Comparison of ENCODE assay signal across 16 cellular contexts in genomic region chr9:111467778-111468367, GRCh38. TPM values are rescaled to one million over a fixed set of nuclear protein-coding genes. Genes with fewer than 3 reads are reported as not detected.
DNase-seq lines count a peak whose midpoint lies in the region; ATAC-seq and TF ChIP-seq lines count a peak whose summit lies in the region.
"Had no signal": no experiment of that assay in that cellular context is flagged by ENCODE, and none has a peak within 500 bp of the region (broad histone marks: within the 10 kb centered on the region; RNA-seq: fewer than 3 reads in every experiment).

No MANE protein-coding gene starts in this region.

- TF ChIP-seq CTCF in GM23338 (conservative IDR thresholded peaks at IDR 0.05; ENCODE audit: low read depth in 2 of 2) = no peak
- no peak for TF ChIP-seq CTCF in Peyer's patch (IDR thresholded peaks at IDR 0.05)
- no peak for TF ChIP-seq CTCF in dorsolateral prefrontal cortex (IDR thresholded peaks at IDR 0.05 in 54 of 56, conservative IDR thresholded peaks at IDR 0.05 in 2 of 56; ENCODE audit: low read depth in 1 of 56, partially characterized antibody in 56 of 56)
- no peak for TF ChIP-seq CTCF in progenitor cell of endocrine pancreas (IDR thresholded peaks at IDR 0.05; ENCODE audit: unreplicated experiment)
- no peak for TF ChIP-seq CTCF in neural progenitor cell (IDR thresholded peaks at IDR 0.05)
- TF ChIP-seq CTCF in heart left ventricle (IDR thresholded peaks at IDR 0.05) = no peak

- H3K9ac ChIP-seq in neural progenitor cell = no peak overlapping the region

- 75 to 92% (median 88%) methylated on average over 4 of the region's 4 CpGs for WGBS in heart left ventricle, 4 donors

- peaks cover 24% of the 10 kb centered on the region for H3K36me3 Mint-ChIP-seq in GM23338 (ENCODE audit: low read depth)
- H3K36me3 Mint-ChIP-seq in progenitor cell of endocrine pancreas (ENCODE audit: insufficient read depth) = peaks cover 5% of the 10 kb centered on the region
- peaks cover 20% of the 10 kb centered on the region for H3K36me3 Mint-ChIP-seq in neural progenitor cell

- peaks cover 4% of the 10 kb centered on the region; the same call in 1 of the 2 replicates for H4K20me1 ChIP-seq in GM23338 (replicated peaks; ENCODE audit: insufficient read depth)
- H4K20me1 ChIP-seq in neural progenitor cell (ENCODE audit: low read depth) = no peaks in the 10 kb centered on the region

- H3K4me3 ChIP-seq in GM23338 (no peak overlapping the region), Peyer's patch (no peak overlapping the region), dorsolateral prefrontal cortex (no peak overlapping the region), neural progenitor cell (no peak overlapping the region), heart left ventricle (no peak overlapping the region)

- H2AFZ ChIP-seq in GM23338 (no peak overlapping the region), neural progenitor cell (replicated peaks) (no peak overlapping the region)

- DNase-seq in GM23338 (ENCODE audit: low spot score) = no peak
- DNase-seq in Peyer's patch = no peak
- no peak for DNase-seq in dorsolateral prefrontal cortex
- no peak for DNase-seq in progenitor cell of endocrine pancreas (ENCODE audit: low spot score, unreplicated experiment)
- no peak for DNase-seq in neural progenitor cell (ENCODE audit: low spot score)
- no peak for DNase-seq in NCI-H1436 (lab: John Stamatoyannopoulos, UW)
- DNase-seq in cortex of kidney (lab: John Stamatoyannopoulos, UW) = no peak
- no peak for DNase-seq in heart left ventricle
- DNase-seq: NCI-H1048, NCI-H146, NCI-H2081, NCI-H2227 treated with DMSO at 0.1 percent for 48 hours, NCI-H524, Right ventricle myocardium superior had no signal

- H3K9me2 ChIP-seq in GM23338 (ENCODE audit: insufficient read depth) = no peaks in the 10 kb centered on the region

- H3K36me3 ChIP-seq in GM23338 (ENCODE audit: insufficient read depth) (no peaks in the 10 kb centered on the region), Peyer's patch (no peaks in the 10 kb centered on the region), neural progenitor cell (no peaks in the 10 kb centered on the region), heart left ventricle (no peaks in the 10 kb centered on the region)

- H3K4me2 ChIP-seq in GM23338 = no peak overlapping the region
- no peak overlapping the region for H3K4me2 ChIP-seq in neural progenitor cell

- no peaks in the 10 kb centered on the region for H3F3A ChIP-seq in GM23338 (replicated peaks; ENCODE audit: low read depth)
- no peaks in the 10 kb centered on the region for H3F3A ChIP-seq in neural progenitor cell (ENCODE audit: low read depth)

- H3K4me1 ChIP-seq in GM23338 (ENCODE audit: insufficient read depth) (peaks cover 23% of the 10 kb centered on the region; the same call in 1 of the 2 replicates), Peyer's patch (peaks cover 0 to 31% (median 0%) of the 10 kb centered on the region in 4 donors), neural progenitor cell (no peaks in the 10 kb centered on the region), heart left ventricle (peaks cover 0 to 28% (median 10%) of the 10 kb centered on the region in 12 donors)

- H3K9me3 Mint-ChIP-seq in GM23338 (peaks cover 4% of the 10 kb centered on the region; the same call in 2 of the 3 replicates), progenitor cell of endocrine pancreas (ENCODE audit: low read depth) (peaks cover 3% of the 10 kb centered on the region), neural progenitor cell (peaks cover 28% of the 10 kb centered on the region)

- intact Hi-C loops in dorsolateral prefrontal cortex (cut with DNase I) (no loop called here), heart left ventricle (cut with DNase I) (no loop called here)

- TF ChIP-seq POLR2A in Peyer's patch (IDR thresholded peaks at IDR 0.05) (no peak), heart left ventricle (IDR thresholded peaks at IDR 0.05) (no peak)

- H3K79me2 ChIP-seq in GM23338 (replicated peaks; ENCODE audit: insufficient read depth) = peaks cover 100% of the 10 kb centered on the region
- H3K79me2 ChIP-seq in neural progenitor cell (ENCODE audit: low read depth) = peaks cover 96% of the 10 kb centered on the region

- H3K27me3 ChIP-seq in GM23338 (ENCODE audit: insufficient read depth) (no peaks in the 10 kb centered on the region), Peyer's patch (no peaks in the 10 kb centered on the region), dorsolateral prefrontal cortex (no peaks in the 10 kb centered on the region), neural progenitor cell (no peaks in the 10 kb centered on the region), heart left ventricle (no peaks in the 10 kb centered on the region)

- ATAC-seq in GM23338 (no peak), heart left ventricle (no peak)
- ATAC-seq: Panc1 had no signal

- H3K4me3 Mint-ChIP-seq in GM23338 (no peak overlapping the region), progenitor cell of endocrine pancreas (ENCODE audit: low read depth) (no peak overlapping the region), neural progenitor cell (no peak overlapping the region)
- H3K4me3 Mint-ChIP-seq: CD14-positive monocyte had no signal

- peaks cover 31% of the 10 kb centered on the region for H3K4me1 Mint-ChIP-seq in GM23338
- H3K4me1 Mint-ChIP-seq in progenitor cell of endocrine pancreas (ENCODE audit: low read depth) = peaks cover 16% of the 10 kb centered on the region
- H3K4me1 Mint-ChIP-seq in neural progenitor cell = no peaks in the 10 kb centered on the region

- H3K27ac Mint-ChIP-seq in GM23338 (peak overlapping the region; percentile 30; the same call in 1 of the 2 replicates), progenitor cell of endocrine pancreas (peak overlapping the region; percentile 2), neural progenitor cell (no peak overlapping the region)

- H3K9me3 ChIP-seq in Peyer's patch = no peaks in the 10 kb centered on the region
- no peaks in the 10 kb centered on the region for H3K9me3 ChIP-seq in neural progenitor cell (ENCODE audit: low read depth)
- H3K9me3 ChIP-seq in heart left ventricle = peaks cover 0 to 3% (median 0%) of the 10 kb centered on the region in 12 donors

- H3K27ac ChIP-seq in GM23338 (ENCODE audit: low read depth) = 0 out of 2 replicates have a peak overlapping the region, but pooled peaks have one; percentile 10
- H3K27ac ChIP-seq in Peyer's patch = peak overlapping the region in 3 of 4 donors; percentile 9 to 19 (median 16)
- peak overlapping the region in 37 of 59 donors; percentile 1 to 69 (median 37) for H3K27ac ChIP-seq in dorsolateral prefrontal cortex
- no peak overlapping the region for H3K27ac ChIP-seq in neural progenitor cell
- H3K27ac ChIP-seq in heart left ventricle = peak overlapping the region in 1 of 12 donors; percentile 27

- no peaks in the 10 kb centered on the region for H3K27me3 Mint-ChIP-seq in GM23338 (ENCODE audit: insufficient read depth, low read depth, poor library complexity)
- H3K27me3 Mint-ChIP-seq in progenitor cell of endocrine pancreas = no peaks in the 10 kb centered on the region
- peaks cover 2% of the 10 kb centered on the region for H3K27me3 Mint-ChIP-seq in neural progenitor cell (ENCODE audit: insufficient read depth, low read depth)

TF ChIP-seq in GM23338, 12 proteins besides CTCF, POLR2A, EP300 and RAD21 (continues in another document):
- TF ChIP-seq STAT1 (IDR thresholded peaks at IDR 0.05; ENCODE audit: unreplicated experiment) = no peak
- TF ChIP-seq NANOG (IDR thresholded peaks at IDR 0.05; ENCODE audit: borderline replicate concordance) = no peak

RNA-seq across cellular contexts. Expression of gene ECPAS, which starts 16.3 kb away (rescaled TPM):
- 91.9 and 104 TPM in 2 replicates for total RNA-seq in GM23338 (2014; rRNA removed; shearing (Covaris generic))
- polyA plus RNA-seq in GM23338 (2016; fragmentation: Nextera tagmentation; extraction: Ambion mirVana) (50.8 and 51.4 TPM in 2 replicates), heart left ventricle (10 to 100 TPM; 28.9 to 43.3 TPM)
- total RNA-seq in Peyer's patch (100 to 1,000 TPM; 108 to 179 (median 133) TPM), dorsolateral prefrontal cortex (100 to 1,000 TPM in 101 of 120 experiments, 10 to 100 TPM in 19; 79.2 to 151 (median 115) TPM), progenitor cell of endocrine pancreas (116 and 117 TPM in 2 replicates), neural progenitor cell (ENCODE audit: low replicate concordance) (46.3 and 59.2 TPM in 2 replicates), heart left ventricle (100 to 1,000 TPM in 7 of 9 donors, 10 to 100 TPM in 2; 73.2 to 116 (median 103) TPM)

RNA-seq across cellular contexts. Expression of gene ZNF483, which starts 57.1 kb away (rescaled TPM):
- 84.5 and 112 TPM in 2 replicates for total RNA-seq in GM23338 (2014; rRNA removed; shearing (Covaris generic))
- polyA plus RNA-seq in GM23338 (2016; fragmentation: Nextera tagmentation; extraction: Ambion mirVana) (8.0 and 9.7 TPM in 2 replicates), heart left ventricle (under 1 TPM; 0.22 to 0.61 TPM)
- total RNA-seq in Peyer's patch (1 to 10 TPM; 1.6 to 5.8 (median 2.7) TPM), dorsolateral prefrontal cortex (100 to 1,000 TPM; 111 to 352 (median 252) TPM), progenitor cell of endocrine pancreas (20.3 and 21.7 TPM in 2 replicates), neural progenitor cell (ENCODE audit: low replicate concordance) (26.9 and 30.7 TPM in 2 replicates), heart left ventricle (10 to 100 TPM in 2 of 9 donors, 1 to 10 TPM in 7; 1.4 to 13.9 (median 5.3) TPM)
- polyA plus RNA-seq: CD14-positive monocyte had no signal
